Comparison of ENCODE assay signal across 24 cellular contexts in genomic region chr14:91901449-91902250, GRCh38. TPM values are rescaled to one million over a fixed set of nuclear protein-coding genes. Genes with fewer than 3 reads are reported as not detected.
DNase-seq lines count a peak whose midpoint lies in the region; ATAC-seq and TF ChIP-seq lines count a peak whose summit lies in the region.
"Had no signal": no experiment of that assay in that cellular context is flagged by ENCODE, and none has a peak within 500 bp of the region (broad histone marks: within the 10 kb centered on the region; RNA-seq: fewer than 3 reads in every experiment).

No MANE protein-coding gene starts in this region.

- no peak for TF ChIP-seq POLR2A in stomach (IDR thresholded peaks at IDR 0.05)

- no peak overlapping the region for H3K4me2 ChIP-seq in H9 (ENCODE audit: insufficient read depth, insufficient read length, low read length)
- H3K4me2 ChIP-seq: neural progenitor cell had no signal

- H3K9ac ChIP-seq in H9 (ENCODE audit: extremely low read depth, insufficient read length, low read length), result no peak overlapping the region
- H3K9ac ChIP-seq: neural progenitor cell had no signal

- H3K36me3 Mint-ChIP-seq in chondrocyte (ENCODE audit: low read depth), result peaks cover 10% of the 10 kb centered on the region
- H3K36me3 Mint-ChIP-seq in activated T-helper 17 cell treated with anti-CD3 and anti-CD28 coated beads, Interleukin-2, amount 50 U/mL, for 72 hours (ENCODE audit: low read depth), result no peaks in the 10 kb centered on the region
- H3K36me3 Mint-ChIP-seq in H9 (ENCODE audit: insufficient read depth in 1 of 3, low read depth in 3 of 3), result no peaks in the 10 kb centered on the region; a peak in 2 of 7 replicates
- H3K36me3 Mint-ChIP-seq: brain; CD8-positive, alpha-beta T cell; neural progenitor cell; stimulated activated effector memory CD8-positive, alpha-beta T cell treated with anti-CD3 and anti-CD28 coated beads, Interleukin-12 subunit alpha, Interleukin-12 subunit beta, amount 100 ng/mL, for 72 hours had no signal

- H3K4me3 ChIP-seq in AG10803 (ENCODE audit: low read length), result no peak overlapping the region
- H3K4me3 ChIP-seq in left ventricle myocardium inferior, result no peak overlapping the region
- H3K4me3 ChIP-seq in stomach, result no peak overlapping the region
- H3K4me3 ChIP-seq: neural progenitor cell had no signal

- no peak overlapping the region for H3T11ph ChIP-seq in H9 (ENCODE audit: low read length)

- no peak overlapping the region for H4K8ac ChIP-seq in H9 (replicated peaks; ENCODE audit: insufficient read length, low read depth, low read length)

- no peaks in the 10 kb centered on the region for H3K9me3 ChIP-seq in left ventricle myocardium inferior (replicated peaks)
- no peaks in the 10 kb centered on the region for H3K9me3 ChIP-seq in stomach
- H3K9me3 ChIP-seq in H9 (ENCODE audit: control insufficient read depth, low read depth, low read length), result no peaks in the 10 kb centered on the region

- no peak for ATAC-seq in activated T-helper 17 cell treated with anti-CD3 and anti-CD28 coated beads, Interleukin-2, amount 50 U/mL, for 72 hours (replicated peaks)
- ATAC-seq in GM19023 (IDR thresholded peaks at IDR 0.05; ENCODE audit: unreplicated experiment), result no peak
- ATAC-seq: CD8-positive, alpha-beta T cell; stimulated activated effector memory CD8-positive, alpha-beta T cell treated with anti-CD3 and anti-CD28 coated beads, Interleukin-12 subunit alpha, Interleukin-12 subunit beta, amount 100 ng/mL, for 72 hours had no signal

- H3K23ac ChIP-seq in H9 (ENCODE audit: insufficient read length, low read depth, low read length), result no peak overlapping the region

- H3K9me3 Mint-ChIP-seq in chondrocyte (ENCODE audit: low read depth), result no peaks in the 10 kb centered on the region
- H3K9me3 Mint-ChIP-seq in activated T-helper 17 cell treated with anti-CD3 and anti-CD28 coated beads, Interleukin-2, amount 50 U/mL, for 72 hours, result no peaks in the 10 kb centered on the region
- no peaks in the 10 kb centered on the region for H3K9me3 Mint-ChIP-seq in H9
- H3K9me3 Mint-ChIP-seq: brain; CD8-positive, alpha-beta T cell; neural progenitor cell; stimulated activated effector memory CD8-positive, alpha-beta T cell treated with anti-CD3 and anti-CD28 coated beads, Interleukin-12 subunit alpha, Interleukin-12 subunit beta, amount 100 ng/mL, for 72 hours had no signal

- intact Hi-C loops in left ventricle myocardium inferior (cut with micrococcal nuclease) (no loop called here), stomach (cut with DNase I; ENCODE audit: low total_unique reads) (no loop called here)

- H3K36me3 ChIP-seq in left ventricle myocardium inferior, result no peaks in the 10 kb centered on the region
- no peaks in the 10 kb centered on the region for H3K36me3 ChIP-seq in stomach
- H3K36me3 ChIP-seq: neural progenitor cell had no signal

- H3K14ac ChIP-seq in H9 (ENCODE audit: insufficient read depth, low read length), result no peak overlapping the region

- H3K79me2 ChIP-seq in H9 (ENCODE audit: insufficient read depth, low read length), result no peaks in the 10 kb centered on the region

- no peak overlapping the region for H4K5ac ChIP-seq in H9 (ENCODE audit: insufficient read length, low read depth, low read length)

- H3K4me3 Mint-ChIP-seq in chondrocyte (ENCODE audit: unreplicated experiment), result no peak overlapping the region
- H3K4me3 Mint-ChIP-seq in activated T-helper 17 cell treated with anti-CD3 and anti-CD28 coated beads, Interleukin-2, amount 50 U/mL, for 72 hours, result no peak overlapping the region
- H3K4me3 Mint-ChIP-seq in H9, result no peak overlapping the region
- H3K4me3 Mint-ChIP-seq: brain; CD8-positive, alpha-beta T cell; neural progenitor cell; stimulated activated effector memory CD8-positive, alpha-beta T cell treated with anti-CD3 and anti-CD28 coated beads, Interleukin-12 subunit alpha, Interleukin-12 subunit beta, amount 100 ng/mL, for 72 hours had no signal

- H3K27me3 Mint-ChIP-seq in chondrocyte (ENCODE audit: low read depth) (no peaks in the 10 kb centered on the region), H9 (ENCODE audit: low read depth) (no peaks in the 10 kb centered on the region)
- H3K27me3 Mint-ChIP-seq in activated T-helper 17 cell treated with anti-CD3 and anti-CD28 coated beads, Interleukin-2, amount 50 U/mL, for 72 hours, result no peaks in the 10 kb centered on the region

- H3K4ac ChIP-seq in H9 (ENCODE audit: low read depth, low read length), result no peak overlapping the region

- H4K91ac ChIP-seq in H9 (ENCODE audit: insufficient read length, low read depth, low read length), result no peak overlapping the region

- H2BK5ac ChIP-seq in H9 (ENCODE audit: insufficient read length, low read length), result no peak overlapping the region

- DNase-seq in AG10803 (ENCODE audit: low read depth), result peak; percentile 89
- DNase-seq in chondrocyte (ENCODE audit: low spot score), result no peak
- DNase-seq in left ventricle myocardium inferior, result peak; percentile 60
- peak; percentile 49 for DNase-seq in stomach
- no peak for DNase-seq in NCI-H510A treated with DMSO at 0.1 percent for 48 hours (lab: John Stamatoyannopoulos, UW)
- no peak for DNase-seq in H9
- DNase-seq: ACHN; activated CD4-positive, alpha-beta T cell treated with anti-CD3 and anti-CD28 coated beads, Interleukin-2, amount 50 U/mL, for 1 hour; activated naive CD4-positive, alpha-beta T cell treated with anti-CD3 and anti-CD28 coated beads, Interleukin-2, amount 50 U/mL, for 16 hours; CD8-positive, alpha-beta T cell; dermis blood vessel endothelial cell; DMS79; hippocampal formation; midbrain; NCI-H187 treated with DMSO at 0.1 percent for 48 hours; NCI-H446 treated with DMSO at 0.1 percent for 48 hours; RPMI8226; stimulated activated CD4-positive, alpha-beta T cell treated with anti-CD3 and anti-CD28 coated beads, Interleukin-15, amount 100 ng/mL, for 24 hours had no signal

- H3K4me1 ChIP-seq in left ventricle myocardium inferior (peaks cover 57% of the 10 kb centered on the region), stomach (peaks cover 36 to 82% (median 57%) of the 10 kb centered on the region in 4 donors), H9 (ENCODE audit: insufficient read depth, low read length) (peaks cover 4% of the 10 kb centered on the region; the same call in 1 of the 2 replicates)
- H3K4me1 ChIP-seq: neural progenitor cell had no signal

- H3K79me1 ChIP-seq in H9 (ENCODE audit: insufficient read depth, low read depth, low read length, poor library complexity, severe bottlenecking), result no peaks in the 10 kb centered on the region

- H2BK20ac ChIP-seq in H9 (ENCODE audit: low read depth, low read length, poor library complexity, severe bottlenecking), result no peak overlapping the region

- no peak overlapping the region for H3K18ac ChIP-seq in H9 (ENCODE audit: insufficient read length, low read depth, low read length)

- H3K27ac ChIP-seq in left ventricle myocardium inferior (replicated peaks), result peak overlapping the region; percentile 81
- H3K27ac ChIP-seq in stomach, result peak overlapping the region; percentile 9 to 81 (median 54)
- no peak overlapping the region for H3K27ac ChIP-seq in H9 (ENCODE audit: insufficient read length, low read depth, low read length)
- H3K27ac ChIP-seq: neural progenitor cell had no signal

- no peak overlapping the region for H2BK15ac ChIP-seq in H9 (ENCODE audit: low read depth, low read length)

- H3K4me1 Mint-ChIP-seq in chondrocyte (ENCODE audit: low read depth) (peaks cover 90% of the 10 kb centered on the region), H9 (peaks cover 7 to 8% of the 10 kb centered on the region in 2 experiments)
- no peaks in the 10 kb centered on the region for H3K4me1 Mint-ChIP-seq in activated T-helper 17 cell treated with anti-CD3 and anti-CD28 coated beads, Interleukin-2, amount 50 U/mL, for 72 hours

- no peaks in the 10 kb centered on the region for H4K20me1 ChIP-seq in H9 (ENCODE audit: control insufficient read depth, insufficient read depth, insufficient read length)

- no peak overlapping the region for H2BK120ac ChIP-seq in H9 (ENCODE audit: low read depth, low read length, poor library complexity, severe bottlenecking)

- WGBS in stomach, 5 donors, result 50 to 66% (median 57%) methylated on average over 9 of the region's 9 CpGs
- WGBS in H9 (ENCODE audit: extremely low coverage, insufficient read length, low lambda C conversion rate), result no CpG with 5 or more reads among the region's 9 CpGs

- no peaks in the 10 kb centered on the region for H3K23me2 ChIP-seq in H9 (ENCODE audit: insufficient read length, low read depth, low read length, poor library complexity, severe bottlenecking)

- H3K27ac Mint-ChIP-seq in chondrocyte (ENCODE audit: unreplicated experiment) (peak overlapping the region; percentile 67), H9 (no peak overlapping the region)
- no peak overlapping the region for H3K27ac Mint-ChIP-seq in activated T-helper 17 cell treated with anti-CD3 and anti-CD28 coated beads, Interleukin-2, amount 50 U/mL, for 72 hours
- H3K27ac Mint-ChIP-seq: CD8-positive, alpha-beta T cell; neural progenitor cell; stimulated activated effector memory CD8-positive, alpha-beta T cell treated with anti-CD3 and anti-CD28 coated beads, Interleukin-12 subunit alpha, Interleukin-12 subunit beta, amount 100 ng/mL, for 72 hours had no signal

- no peak overlapping the region for H2BK12ac ChIP-seq in H9 (ENCODE audit: insufficient read length, low read depth, low read length)

- no peak for TF ChIP-seq EP300 in stomach (IDR thresholded peaks at IDR 0.05)

- TF ChIP-seq CTCF in AG10803 (conservative IDR thresholded peaks at IDR 0.05; ENCODE audit: low read length) (no peak), chondrocyte (IDR thresholded peaks at IDR 0.05) (no peak), left ventricle myocardium inferior (IDR thresholded peaks at IDR 0.05; ENCODE audit: borderline replicate concordance) (no peak), stomach (IDR thresholded peaks at IDR 0.05) (no peak), H9 (conservative IDR thresholded peaks at IDR 0.05) (no peak)

- no peak overlapping the region for H2AFZ ChIP-seq in H9 (ENCODE audit: low read length)
- H2AFZ ChIP-seq: neural progenitor cell had no signal

- peaks cover 18% of the 10 kb centered on the region for H3K27me3 ChIP-seq in left ventricle myocardium inferior (ENCODE audit: low read depth)
- no peaks in the 10 kb centered on the region for H3K27me3 ChIP-seq in stomach
- H3K27me3 ChIP-seq in H9 (ENCODE audit: insufficient read depth, low read length), result no peaks in the 10 kb centered on the region
- H3K27me3 ChIP-seq: neural progenitor cell had no signal

- no peak overlapping the region for H2AK5ac ChIP-seq in H9 (ENCODE audit: insufficient read length, low read length)

- no peak overlapping the region for H3K56ac ChIP-seq in H9 (ENCODE audit: insufficient read length, low read depth, low read length)

RNA-seq across cellular contexts. Expression of gene TC2N, which starts 34.3 kb away (rescaled TPM):
- total RNA-seq in chondrocyte (9.1 to 14.4 TPM (median 11.2 TPM) in 3 replicates), left ventricle myocardium inferior (4.1 TPM), stomach (100 to 1,000 TPM in 3 of 5 donors, 10 to 100 TPM in 2; 66.6 to 162 (median 106) TPM), H9 (2021) (16.2 and 16.4 TPM in 2 replicates)
- 10 to 100 TPM; 15.6 to 34.2 (median 19.7) TPM for polyA plus RNA-seq in stomach
- total RNA-seq in activated T-helper 17 cell treated with anti-CD3 and anti-CD28 coated beads, Interleukin-2, amount 50 U/mL, for 72 hours, result 10 to 100 TPM; 39.2 to 81.2 TPM
- total RNA-seq: M059J had no signal

RNA-seq across cellular contexts. Expression of gene FBLN5, which starts 45.8 kb away (rescaled TPM):
- total RNA-seq in chondrocyte (1,189 to 1,311 TPM (median 1,232 TPM) in 3 replicates), left ventricle myocardium inferior (62.5 TPM), stomach (100 to 1,000 TPM in 2 of 5 donors, 10 to 100 TPM in 3; 44.9 to 151 (median 76.3) TPM), H9 (2021) (1.0 and 1.3 TPM in 2 replicates)
- polyA plus RNA-seq in stomach, result 10 to 100 TPM; 20.1 to 48.3 (median 22.7) TPM
- 1 to 10 TPM; 1.4 to 7.6 TPM for total RNA-seq in activated T-helper 17 cell treated with anti-CD3 and anti-CD28 coated beads, Interleukin-2, amount 50 U/mL, for 72 hours
- total RNA-seq: M059J had no signal

Comparison
In these comparisons a context has a peak if more than half of its experiments do, and no peak if none do; other contexts are left out.
1. DNase-seq: peak in AG10803 (single experiment), left ventricle myocardium inferior (single experiment) and stomach (single experiment); none in chondrocyte (single experiment), NCI-H510A treated with DMSO at 0.1 percent for 48 hours (single experiment) and H9 (single experiment).